In genomic region chr12:127381043-127381668, GRCh38 we compare ENCODE assay signal across 8 cellular contexts.
DNase-seq lines count a peak whose midpoint lies in the region; ATAC-seq, FAIRE-seq and TF ChIP-seq lines count a peak whose summit lies in the region.

No MANE protein-coding gene starts in this region.

- DNase-seq in AG08395 (ENCODE audit: low spot score): peak; percentile 69
- peak in 5 of 7 donors; percentile 14 to 42 (median 25) for DNase-seq in adrenal gland
- peak; percentile 74 for DNase-seq in hepatocyte (ENCODE audit: low spot score)
- peak; percentile 19 for DNase-seq in small intestine

- H3K9me3 ChIP-seq in OCI-LY1 (ENCODE audit: low read length) (no peaks in the 10 kb centered on the region), adrenal gland (replicated peaks in 1 of 3) (no peaks in the 10 kb centered on the region), hepatocyte (ENCODE audit: low read depth) (no peaks in the 10 kb centered on the region), small intestine (ENCODE audit: control insufficient read depth, low read depth) (no peaks in the 10 kb centered on the region)

- intact Hi-C loops in adrenal gland (cut with DNase I): loop anchor here in 1 of 2 donors (5.0 to 10.0 kb wide), 2 partner anchors 274 to 294 kb away; no protein-coding TSS in a partner anchor

- no peak overlapping the region for H3K9ac ChIP-seq in OCI-LY1 (ENCODE audit: low read length)

- H3K9me2 ChIP-seq in OCI-LY1 (ENCODE audit: low read depth, low read length): no peaks in the 10 kb centered on the region
- no peaks in the 10 kb centered on the region for H3K9me2 ChIP-seq in hepatocyte (replicated peaks; ENCODE audit: insufficient read depth)

- FAIRE-seq in small intestine (lab: Jason Lieb, UNC): no peak

- peak; percentile 77 for ATAC-seq in GM18502 (IDR thresholded peaks at IDR 0.05; ENCODE audit: poor library complexity, unreplicated experiment)
- ATAC-seq in HG03175 (IDR thresholded peaks at IDR 0.05; ENCODE audit: unreplicated experiment): peak; percentile 74
- ATAC-seq in GM18873 (IDR thresholded peaks at IDR 0.05; ENCODE audit: low FRiP score, unreplicated experiment): no peak

- H3K4me2 ChIP-seq in OCI-LY1 (ENCODE audit: low read length) (no peak overlapping the region), hepatocyte (peak overlapping the region; percentile 91)

- no peak overlapping the region for H3K27ac ChIP-seq in OCI-LY1 (ENCODE audit: low read depth, low read length, poor library complexity, severe bottlenecking)
- H3K27ac ChIP-seq in adrenal gland: no peak overlapping the region
- no peak overlapping the region for H3K27ac ChIP-seq in hepatocyte
- no peak overlapping the region for H3K27ac ChIP-seq in small intestine (ENCODE audit: low read depth in 1 of 2, low read length in 1 of 2)

- no peak overlapping the region for H2AFZ ChIP-seq in OCI-LY1 (ENCODE audit: low read length)
- peak overlapping the region; percentile 36 for H2AFZ ChIP-seq in hepatocyte

- no peak for TF ChIP-seq POLR2A in adrenal gland (IDR thresholded peaks at IDR 0.05)

- no peaks in the 10 kb centered on the region for H4K20me1 ChIP-seq in OCI-LY1 (ENCODE audit: insufficient read depth, low read length)
- no peaks in the 10 kb centered on the region for H4K20me1 ChIP-seq in hepatocyte (ENCODE audit: insufficient read depth, poor library complexity, severe bottlenecking)

- no peaks in the 10 kb centered on the region for H3F3A ChIP-seq in OCI-LY1 (ENCODE audit: insufficient read depth, low read length)

- H3K4me1 ChIP-seq in OCI-LY1 (ENCODE audit: insufficient read depth, low read length, severe bottlenecking): no peaks in the 10 kb centered on the region
- no peaks in the 10 kb centered on the region for H3K4me1 ChIP-seq in adrenal gland (replicated peaks in 1 of 2)
- H3K4me1 ChIP-seq in hepatocyte (ENCODE audit: insufficient read depth): no peaks in the 10 kb centered on the region
- no peaks in the 10 kb centered on the region for H3K4me1 ChIP-seq in small intestine (ENCODE audit: control insufficient read depth in 2 of 2, insufficient read depth in 1 of 2, low read depth in 1 of 2, low read length in 1 of 2)

- TF ChIP-seq CTCF in OCI-LY1 (IDR thresholded peaks at IDR 0.05; ENCODE audit: low read length) (peak; percentile 88), adrenal gland (IDR thresholded peaks at IDR 0.05) (peak; percentile 49 to 86 (median 62)), hepatocyte (IDR thresholded peaks at IDR 0.05; ENCODE audit: poor library complexity) (peak; percentile 95)

- H3K27me3 ChIP-seq in OCI-LY1 (ENCODE audit: insufficient read depth, low read length) (no peaks in the 10 kb centered on the region), adrenal gland (no peaks in the 10 kb centered on the region), hepatocyte (no peaks in the 10 kb centered on the region), small intestine (ENCODE audit: control insufficient read depth in 2 of 2, insufficient read depth in 2 of 2, low read length in 2 of 2) (no peaks in the 10 kb centered on the region)

- 5 to 32% (median 9%) methylated on average over 7 to 33 of the region's 33 CpGs for WGBS in adrenal gland, 4 donors
- WGBS in hepatocyte (ENCODE audit: low lambda C conversion rate, missing lambda C conversion rate): 5% methylated on average over 32 of the region's 33 CpGs
- WGBS in small intestine, 3 donors: 4 to 6% (median 5%) methylated on average over 33 of the region's 33 CpGs

- H3K36me3 ChIP-seq in OCI-LY1 (ENCODE audit: insufficient read depth, low read length): no peaks in the 10 kb centered on the region
- no peaks in the 10 kb centered on the region for H3K36me3 ChIP-seq in adrenal gland (replicated peaks in 1 of 2)
- no peaks in the 10 kb centered on the region for H3K36me3 ChIP-seq in hepatocyte (replicated peaks; ENCODE audit: insufficient read depth, low read depth)
- H3K36me3 ChIP-seq in small intestine (ENCODE audit: control insufficient read depth in 2 of 2, insufficient read depth in 2 of 2, low read length in 2 of 2): no peaks in the 10 kb centered on the region

- H3K79me2 ChIP-seq in OCI-LY1 (ENCODE audit: insufficient read depth, low read length) (no peaks in the 10 kb centered on the region), hepatocyte (no peaks in the 10 kb centered on the region)

- H3K4me3 ChIP-seq in OCI-LY1 (ENCODE audit: low read depth, low read length, poor library complexity, severe bottlenecking) (no peak overlapping the region), adrenal gland (peak overlapping the region in 1 of 4 donors; percentile 33), hepatocyte (no peak overlapping the region), small intestine (ENCODE audit: low read depth in 1 of 2, low read length in 2 of 2) (no peak overlapping the region)

Comparison
In these comparisons a context has a peak if more than half of its experiments do, and no peak if none do; other contexts are left out.
1. DNase-seq: peak in every context shown above with its lines; median percentile 74 in hepatocyte; 69 in AG08395; 25 in adrenal gland; 19 in small intestine.